Comparison of ENCODE assay signal across 1 cellular context in genomic region chr16:57365826-57366536, GRCh38.
TF ChIP-seq lines count a peak whose summit lies in the region.

No MANE protein-coding gene starts in this region.

TF ChIP-seq in endothelial cell of umbilical vein, 7 proteins besides CTCF, POLR2A, EP300 and RAD21 (continued from another document):
- TF ChIP-seq JUN (IDR thresholded peaks at IDR 0.05; ENCODE audit: borderline replicate concordance, insufficient read depth, insufficient read length, low read depth) = no peak
- TF ChIP-seq GATA2 (IDR thresholded peaks at IDR 0.05; ENCODE audit: insufficient read depth, insufficient read length, low read depth, low read length) = no peak
- TF ChIP-seq EZH2 (IDR thresholded peaks at IDR 0.05; ENCODE audit: borderline replicate concordance, low read depth, low read length, severe bottlenecking) = no peak
TF ChIP-seq in endothelial cell of umbilical vein: peak in this region for 0.
